16 cellular contexts compared by ENCODE assay signal in the genomic region with DNA sequence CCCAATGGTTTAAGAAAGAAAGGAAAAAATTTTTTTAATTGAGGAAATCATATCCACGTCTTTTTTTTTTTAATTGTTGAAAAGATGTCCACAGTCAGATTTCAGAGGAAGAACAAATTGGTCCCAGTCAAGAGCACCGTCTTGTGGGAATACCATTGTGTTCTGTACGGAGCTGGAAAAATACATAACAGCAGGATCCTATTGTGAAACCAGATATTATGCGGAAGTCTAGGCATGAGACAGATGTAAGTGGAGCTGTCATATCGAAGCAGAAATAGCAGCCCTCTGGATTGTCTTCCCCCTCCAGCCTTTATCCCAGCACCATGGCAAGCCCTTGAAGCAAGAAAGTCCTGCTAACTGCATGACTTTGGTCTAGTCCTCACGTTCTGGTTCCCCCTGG.
DNase-seq lines count a peak whose midpoint lies in the region; ATAC-seq and TF ChIP-seq lines count a peak whose summit lies in the region.
"Had no signal": no experiment of that assay in that cellular context is flagged by ENCODE, and none has a peak within 500 bp of the region (broad histone marks: within the 10 kb centered on the region; RNA-seq: fewer than 3 reads in every experiment).

No MANE protein-coding gene starts in this region.

- no peaks in the 10 kb centered on the region for H3K4me1 Mint-ChIP-seq in CD8-positive, alpha-beta T cell (ENCODE audit: low read depth)
- H3K4me1 Mint-ChIP-seq: CD14-positive monocyte; CD4-positive, alpha-beta memory T cell had no signal

- CTCF ChIA-PET in CD8-positive, alpha-beta T cell (lab: Charles Lee) = interaction anchor here (1.8 kb wide), 1 partner anchor 8 kb away, joined by 8 read pairs; no protein-coding TSS in a partner anchor

- H3K9ac ChIP-seq in neural cell (ENCODE audit: low read length) = no peak overlapping the region
- H3K9ac ChIP-seq: BLaER1, GM23248 had no signal

- no peaks in the 10 kb centered on the region for H3F3A ChIP-seq in neural cell (ENCODE audit: insufficient read depth, low read length, poor library complexity, severe bottlenecking)

- peak; percentile 79 for TF ChIP-seq EP300 in neural cell (conservative IDR thresholded peaks at IDR 0.05; ENCODE audit: poor library complexity, severe bottlenecking)

- DNase-seq in DMS153 (lab: John Stamatoyannopoulos, UW) = peak; percentile 13
- DNase-seq in DMS153 treated with DMSO at 0.1 percent for 48 hours (lab: John Stamatoyannopoulos, UW; ENCODE audit: unreplicated experiment) = no peak
- peak; percentile 8 for DNase-seq in Ammon's horn (ENCODE audit: low spot score)
- DNase-seq in NCI-H345 (lab: John Stamatoyannopoulos, UW) = peak; percentile 53
- DNase-seq in hepatic stellate cell (ENCODE audit: low spot score) = no peak
- no peak for DNase-seq in CD8-positive, alpha-beta T cell
- DNase-seq: AML-193; Calu3; CD4-positive, alpha-beta memory T cell; GM23248 had no signal

- ATAC-seq in CD8-positive, alpha-beta T cell = no peak
- ATAC-seq: A549 had no signal

- H3K79me2 ChIP-seq in neural cell (replicated peaks; ENCODE audit: insufficient read depth, low read length) = no peaks in the 10 kb centered on the region

- no peaks in the 10 kb centered on the region for H3K9me2 ChIP-seq in neural cell (ENCODE audit: insufficient read depth, low read length)

- intact Hi-C loops in CD8-positive, alpha-beta T cell (cut with DNase I, micrococcal nuclease) = loop anchor here in 1 of 2 experiments (5.0 kb wide), 1 partner anchor 53 kb away; no protein-coding TSS in a partner anchor

- H3K4me3 Mint-ChIP-seq in CD8-positive, alpha-beta T cell = no peak overlapping the region
- H3K4me3 Mint-ChIP-seq: CD14-positive monocyte; CD4-positive, alpha-beta memory T cell had no signal

- H3K27ac ChIP-seq in neural cell (ENCODE audit: low read length) = peak overlapping the region; percentile 66
- H3K27ac ChIP-seq in CD8-positive, alpha-beta T cell (ENCODE audit: low read depth, low read length) = no peak overlapping the region
- H3K27ac ChIP-seq: 22Rv1, A549, BLaER1, GM23248 had no signal

- POLR2A ChIA-PET in CD8-positive, alpha-beta T cell (lab: Charles Lee) = interaction anchor here (0.7 kb wide), 1 partner anchor 974 kb away, joined by 4 read pairs; no protein-coding TSS in a partner anchor

- H3K36me3 Mint-ChIP-seq in CD8-positive, alpha-beta T cell = no peaks in the 10 kb centered on the region
- H3K36me3 Mint-ChIP-seq: CD14-positive monocyte; CD4-positive, alpha-beta memory T cell had no signal

- H3K4me3 ChIP-seq in neural cell (ENCODE audit: low read length) = peak overlapping the region; percentile 22
- no peak overlapping the region for H3K4me3 ChIP-seq in CD8-positive, alpha-beta T cell (ENCODE audit: low read depth, low read length)
- H3K4me3 ChIP-seq: A549, BLaER1, GM23248, HAP-1 had no signal

- no peaks in the 10 kb centered on the region for H3K9me3 ChIP-seq in neural cell (ENCODE audit: low read length)
- H3K9me3 ChIP-seq in CD8-positive, alpha-beta T cell (ENCODE audit: low read length) = no peaks in the 10 kb centered on the region
- H3K9me3 ChIP-seq: A549, BLaER1, HAP-1 had no signal

- H3K27me3 ChIP-seq in neural cell (ENCODE audit: insufficient read depth, low read depth, low read length) = no peaks in the 10 kb centered on the region
- no peaks in the 10 kb centered on the region for H3K27me3 ChIP-seq in CD8-positive, alpha-beta T cell (ENCODE audit: insufficient read depth, low read length)
- H3K27me3 ChIP-seq: BLaER1 had no signal

- H3K9me3 Mint-ChIP-seq in CD8-positive, alpha-beta T cell = no peaks in the 10 kb centered on the region
- H3K9me3 Mint-ChIP-seq: CD4-positive, alpha-beta memory T cell had no signal

- no peaks in the 10 kb centered on the region for H3K36me3 ChIP-seq in neural cell (ENCODE audit: insufficient read depth, low read length)
- no peaks in the 10 kb centered on the region for H3K36me3 ChIP-seq in CD8-positive, alpha-beta T cell (ENCODE audit: insufficient read depth, low read length)
- H3K36me3 ChIP-seq: BLaER1, HAP-1 had no signal

- peak overlapping the region; percentile 31 for H3K4me2 ChIP-seq in neural cell (ENCODE audit: low read length)
- H3K4me2 ChIP-seq: A549, BLaER1 had no signal

- no peak overlapping the region for H3K27ac Mint-ChIP-seq in CD8-positive, alpha-beta T cell
- H3K27ac Mint-ChIP-seq: CD4-positive, alpha-beta memory T cell had no signal

- no peaks in the 10 kb centered on the region for H3K4me1 ChIP-seq in CD8-positive, alpha-beta T cell (ENCODE audit: insufficient read depth, low read length)
- H3K4me1 ChIP-seq: A549, BLaER1, HAP-1 had no signal

- TF ChIP-seq CTCF in neural cell (IDR thresholded peaks at IDR 0.05; ENCODE audit: poor library complexity, severe bottlenecking) = peak; percentile 14
- TF ChIP-seq CTCF in CD8-positive, alpha-beta T cell (IDR thresholded peaks at IDR 0.05) = no peak

- no peaks in the 10 kb centered on the region for H4K20me1 ChIP-seq in neural cell (ENCODE audit: insufficient read depth)
- H4K20me1 ChIP-seq: BLaER1 had no signal

- H3K27me3 Mint-ChIP-seq in CD8-positive, alpha-beta T cell (ENCODE audit: low read depth) = no peaks in the 10 kb centered on the region

- no peak overlapping the region for H2AFZ ChIP-seq in neural cell (ENCODE audit: low read depth, low read length)
- H2AFZ ChIP-seq: GM23248 had no signal

- TF ChIP-seq RAD21 in neural cell (conservative IDR thresholded peaks at IDR 0.05) = no peak

TF ChIP-seq in neural cell, 6 proteins besides CTCF, POLR2A, EP300 and RAD21:
- TF ChIP-seq MXI1 (conservative IDR thresholded peaks at IDR 0.05; ENCODE audit: poor library complexity, severe bottlenecking) (no peak), POLR2AphosphoS5 (IDR thresholded peaks at IDR 0.05) (peak; percentile 88), EZH2 (IDR thresholded peaks at IDR 0.05; ENCODE audit: borderline replicate concordance, insufficient read depth, low read length, poor library complexity, severe bottlenecking) (no peak), TAF1 (IDR thresholded peaks at IDR 0.05; ENCODE audit: low read depth) (peak; percentile 27), SMC3 (conservative IDR thresholded peaks at IDR 0.05; ENCODE audit: poor library complexity) (no peak), REST (IDR thresholded peaks at IDR 0.05; ENCODE audit: borderline replicate concordance) (peak; percentile 97)

Comparison
In these comparisons a context has a peak if more than half of its experiments do, and no peak if none do; other contexts are left out.
1. DNase-seq: peak in DMS153 (single experiment), Ammon's horn (single experiment) and NCI-H345 (single experiment); none in DMS153 treated with DMSO at 0.1 percent for 48 hours (single experiment), hepatic stellate cell (single experiment) and CD8-positive, alpha-beta T cell (0 of 7).